8 cellular contexts compared by ENCODE assay signal in the genomic region with DNA sequence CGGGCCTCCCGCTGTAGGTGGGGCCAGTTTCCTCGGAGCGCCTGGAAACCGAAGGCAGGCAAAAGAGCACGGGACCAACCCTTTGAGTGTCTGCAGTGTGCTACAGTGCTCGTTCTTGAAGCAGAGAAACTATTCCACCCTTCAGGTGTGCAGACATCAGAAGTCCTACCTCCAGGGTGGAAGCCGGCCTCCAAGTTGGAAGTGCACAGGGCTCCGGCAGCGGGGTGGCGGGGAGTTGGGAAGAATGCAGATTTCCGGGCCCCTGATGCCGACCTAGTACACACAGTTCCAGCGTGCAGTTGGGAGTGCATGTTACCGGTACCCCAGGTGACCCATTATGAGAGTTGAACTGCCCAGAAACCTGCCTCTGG. TPM values are rescaled to one million over a fixed set of nuclear protein-coding genes. Genes with fewer than 3 reads are reported as not detected.
A peak's percentile ranks its signal among the peaks of the same experiment; 100 is the strongest.
DNase-seq lines count a peak whose midpoint lies in the region; ATAC-seq and TF ChIP-seq lines count a peak whose summit lies in the region.

No MANE protein-coding gene starts in this region.

- BruUV-seq in mammary epithelial cell (replicated peaks; lab: Mats Ljungman, UMichigan): no TSS peak

- in situ Hi-C loops in mammary epithelial cell (cut with MboI; ENCODE audit: low sequenced_read_pairs in 2 of 2): no loop called here

- H3K9me3 ChIP-seq in left ventricle myocardium inferior (replicated peaks): no peaks in the 10 kb centered on the region
- H3K9me3 ChIP-seq in mammary epithelial cell (replicated peaks; ENCODE audit: insufficient read depth, low read length): no peaks in the 10 kb centered on the region
- no peaks in the 10 kb centered on the region for H3K9me3 ChIP-seq in mucosa of rectum (ENCODE audit: control insufficient read depth in 2 of 2, low read length in 2 of 2)

- H3K36me3 ChIP-seq in left ventricle myocardium inferior (no peaks in the 10 kb centered on the region), mammary epithelial cell (ENCODE audit: insufficient read depth, low read length) (peaks cover 2% of the 10 kb centered on the region), mucosa of rectum (ENCODE audit: control insufficient read depth in 2 of 2, insufficient read depth in 2 of 2, low read length in 2 of 2) (peaks cover 0 to 4% of the 10 kb centered on the region in 2 donors)

- 97% methylated on average over 8 of the region's 15 CpGs for WGBS in mammary epithelial cell (ENCODE audit: low coverage, missing lambda C conversion rate)

- dilution Hi-C loops in mammary epithelial cell (cut with HindIII; ENCODE audit: low sequenced_read_pairs): no loop called here

- H3K4me2 ChIP-seq in mammary epithelial cell (ENCODE audit: insufficient read depth, low read depth, low read length): peak overlapping the region; percentile 89

- H3K4me1 ChIP-seq in left ventricle myocardium inferior (peaks cover 84% of the 10 kb centered on the region), mammary epithelial cell (ENCODE audit: insufficient read depth, low read length) (peaks cover 14% of the 10 kb centered on the region), mucosa of rectum (ENCODE audit: control insufficient read depth in 2 of 2, insufficient read depth in 2 of 2, low read length in 2 of 2) (peaks cover 45 to 54% of the 10 kb centered on the region in 2 donors)

- H3K27ac ChIP-seq in left ventricle myocardium inferior (replicated peaks) (peak overlapping the region; percentile 100), mammary epithelial cell (ENCODE audit: insufficient read depth, low read depth, low read length) (peak overlapping the region; percentile 89), mucosa of rectum (ENCODE audit: low read depth in 2 of 2, low read length in 2 of 2) (peak overlapping the region; percentile 100)

- intact Hi-C loops in left ventricle myocardium inferior (cut with micrococcal nuclease) (loop anchor here (10.0 kb wide), 1 partner anchor 65 kb away; no protein-coding TSS in a partner anchor), Right ventricle myocardium superior (cut with DNase I) (loop anchor here (5.0 to 10.0 kb wide), 3 partner anchors 63 to 155 kb away; no protein-coding TSS in a partner anchor), mammary epithelial cell (cut with micrococcal nuclease) (loop anchor here (1.0 to 10.0 kb wide), 4 partner anchors 10 to 665 kb away; no protein-coding TSS in a partner anchor)

- TF ChIP-seq CTCF in left ventricle myocardium inferior (IDR thresholded peaks at IDR 0.05; ENCODE audit: borderline replicate concordance) (no peak), mammary epithelial cell (conservative IDR thresholded peaks at IDR 0.05 in 1 of 2, IDR thresholded peaks at IDR 0.05 in 1 of 2; ENCODE audit: extremely low read depth in 1 of 2, insufficient read depth in 1 of 2, low read depth in 1 of 2, low read length in 2 of 2) (no peak)

- peak overlapping the region; percentile 97 for H3K4me3 ChIP-seq in left ventricle myocardium inferior
- peak overlapping the region; percentile 68 to 92 (median 75) for H3K4me3 ChIP-seq in mammary epithelial cell (replicated peaks in 1 of 3; ENCODE audit: insufficient read depth in 1 of 3, low read depth in 2 of 3, low read length in 3 of 3)
- H3K4me3 ChIP-seq in mucosa of rectum (ENCODE audit: low read length in 2 of 2): peak overlapping the region; percentile 79 to 87

- CTCF ChIA-PET in mammary epithelial cell (lab: Charles Lee; ENCODE audit: low non-redundant PET): no interaction called here

- no peak for ATAC-seq in Right ventricle myocardium superior (ENCODE audit: poor library complexity)
- no peak for ATAC-seq in GM18858 (IDR thresholded peaks at IDR 0.05; ENCODE audit: unreplicated experiment)

- H2AFZ ChIP-seq in mammary epithelial cell (ENCODE audit: low read depth, low read length): no peak overlapping the region

- DNase-seq in left ventricle myocardium inferior (no peak), Right ventricle myocardium superior (no peak), mammary epithelial cell (no peak), NCI-H2171 (lab: John Stamatoyannopoulos, UW) (no peak)
- no peak for DNase-seq in activated CD8-positive, alpha-beta memory T cell treated with anti-CD3 and anti-CD28 coated beads, Interleukin-2, amount 50 U/mL, for 48 hours
- DNase-seq in effector CD8-positive, alpha-beta T cell (lab: John Stamatoyannopoulos, UW): no peak

- H3K79me2 ChIP-seq in mammary epithelial cell (ENCODE audit: insufficient read depth, low read length): peaks cover 67% of the 10 kb centered on the region

- H3K9ac ChIP-seq in mammary epithelial cell (ENCODE audit: insufficient read depth, low read length): peak overlapping the region; percentile 37
- H3K9ac ChIP-seq in mucosa of rectum (ENCODE audit: low read depth in 1 of 2, low read length in 2 of 2): peak overlapping the region; percentile 70 to 94

- peaks cover 3% of the 10 kb centered on the region for H4K20me1 ChIP-seq in mammary epithelial cell (ENCODE audit: insufficient read depth, low read length)

- H3K27me3 ChIP-seq in left ventricle myocardium inferior (ENCODE audit: low read depth) (no peaks in the 10 kb centered on the region), mammary epithelial cell (ENCODE audit: insufficient read depth, low read length) (no peaks in the 10 kb centered on the region), mucosa of rectum (ENCODE audit: control insufficient read depth in 2 of 2, insufficient read depth in 2 of 2, low read length in 2 of 2) (no peaks in the 10 kb centered on the region)

RNA-seq across cellular contexts. Expression of gene KLF13, which starts 3.0 kb away (rescaled TPM):
- total RNA-seq in left ventricle myocardium inferior: 62.3 TPM
- total RNA-seq in Right ventricle myocardium superior: 65.7 TPM
- 10 to 100 TPM; 49.8 to 62.3 TPM for total RNA-seq in mammary epithelial cell
- polyA plus RNA-seq in mammary epithelial cell: 25.1 TPM
- 40.5 TPM for polyA minus RNA-seq in mammary epithelial cell
